ENCODE assay signal across 19 cellular contexts in the genomic region with DNA sequence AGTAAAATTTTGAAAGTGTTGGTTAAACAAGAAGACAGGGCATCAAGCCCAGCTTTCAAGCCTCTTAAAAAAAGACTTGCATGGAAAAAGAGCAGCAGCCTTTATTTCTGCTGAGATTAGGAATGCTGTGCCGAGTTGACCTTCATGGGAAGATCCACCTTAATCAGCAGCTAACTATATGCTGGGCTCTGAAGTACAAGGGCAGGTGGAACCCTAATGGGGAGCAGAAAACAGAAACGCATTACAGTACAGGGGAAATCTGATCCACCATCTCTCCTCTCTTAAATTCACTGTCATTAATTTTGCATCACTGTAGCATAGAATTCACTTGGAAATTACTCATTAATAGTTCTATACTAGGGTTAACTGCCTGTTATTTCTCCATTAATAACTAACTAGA.
A peak's percentile ranks its signal among the peaks of the same experiment; 100 is the strongest.
DNase-seq lines count a peak whose midpoint lies in the region; ATAC-seq and TF ChIP-seq lines count a peak whose summit lies in the region.
"Had no signal": no experiment of that assay in that cellular context is flagged by ENCODE, and none has a peak within 500 bp of the region (broad histone marks: within the 10 kb centered on the region; RNA-seq: fewer than 3 reads in every experiment).

No MANE protein-coding gene starts in this region.

- H3F3A ChIP-seq in PC-9 (ENCODE audit: insufficient read depth, low read depth) = peaks cover 91% of the 10 kb centered on the region

- intact Hi-C loops in HCT116 (cut with micrococcal nuclease) = no loop called here
- intact Hi-C loops in PC-9 (cut with micrococcal nuclease; ENCODE audit: unreplicated experiment) = loop anchor here (1.0 to 5.0 kb wide), 2 partner anchors 7 to 172 kb away; no protein-coding TSS in a partner anchor
- intact Hi-C loops in right cardiac atrium (cut with DNase I) = no loop called here

- TF ChIP-seq CTCF in HCT116 (IDR thresholded peaks at IDR 0.05 in 2 of 3, conservative IDR thresholded peaks at IDR 0.05 in 1 of 3; ENCODE audit: borderline replicate concordance in 1 of 3, insufficient read depth in 1 of 3, low read depth in 2 of 3, low read length in 2 of 3) (no peak), PC-9 (conservative IDR thresholded peaks at IDR 0.05) (no peak)

- CTCF ChIA-PET in HCT116 (lab: Charles Lee) (interaction anchor here (2.7 kb wide), 1 partner anchor 18 kb away, joined by 10 read pairs; no protein-coding TSS in a partner anchor), PC-9 (lab: Charles Lee) (interaction anchor here (1.2 kb wide), 1 partner anchor 179 kb away, joined by 4 read pairs; no protein-coding TSS in a partner anchor)

- RAD21 ChIA-PET in HCT116 (lab: Charles Lee; ENCODE audit: low non-redundant PET in 1 of 2, low total read pairs in 2 of 2, uncharacterized antibody in 2 of 2, unreplicated experiment in 2 of 2) = no interaction called here

- H3K9ac ChIP-seq in HCT116 (ENCODE audit: low read length) = no peak overlapping the region

- peaks cover 3 to 7% of the 10 kb centered on the region in 2 experiments; a peak in 2 of 4 replicates for H3K36me3 ChIP-seq in HCT116 (ENCODE audit: control insufficient read depth in 1 of 2, insufficient read depth in 2 of 2, low read length in 2 of 2)
- peaks cover 66% of the 10 kb centered on the region for H3K36me3 ChIP-seq in PC-9 (ENCODE audit: low read depth)

- no peak overlapping the region for H3K4me3 ChIP-seq in HCT116 (replicated peaks in 1 of 2; ENCODE audit: low read depth in 1 of 2, low read length in 2 of 2)
- H3K4me3 ChIP-seq in PC-9 = no peak overlapping the region
- no peak overlapping the region for H3K4me3 ChIP-seq in right cardiac atrium (ENCODE audit: low read length)

- POLR2A ChIA-PET in HCT116 (lab: Charles Lee) (no interaction called here), PC-9 (lab: Charles Lee; ENCODE audit: unreplicated experiment) (interaction anchor here (0.6 kb wide), 1 partner anchor 339 kb away, joined by 8 read pairs; no protein-coding TSS in a partner anchor)

- ATAC-seq in HCT116 = no peak
- ATAC-seq in right cardiac atrium = no peak
- ATAC-seq in HG03097 (IDR thresholded peaks at IDR 0.05; ENCODE audit: low FRiP score, unreplicated experiment) = no peak
- ATAC-seq: activated naive CD8-positive, alpha-beta T cell treated with anti-CD3 and anti-CD28 coated beads, Interleukin-2, amount 50 U/mL, for 24 hours; Panc1 had no signal

- peaks cover 33 to 34% of the 10 kb centered on the region in 2 experiments for H3K4me1 ChIP-seq in HCT116 (ENCODE audit: control insufficient read depth in 1 of 2, insufficient read depth in 2 of 2, low read length in 2 of 2)
- H3K4me1 ChIP-seq in PC-9 (replicated peaks; ENCODE audit: insufficient read depth) = peaks cover 63% of the 10 kb centered on the region
- peaks cover 20% of the 10 kb centered on the region for H3K4me1 ChIP-seq in right cardiac atrium (ENCODE audit: control insufficient read depth, insufficient read depth, low read length)

- BruUV-seq in HCT116 (replicated peaks; lab: Mats Ljungman, UMichigan) = no TSS peak
- no TSS peak for BruUV-seq in PC-9 (replicated peaks; lab: Mats Ljungman, UMichigan)

- DNase-seq in HCT116 (ENCODE audit: low read depth, low spot score) (no peak), PC-9 (no peak), right cardiac atrium (no peak), renal cortical epithelial cell (ENCODE audit: low read depth) (peak; percentile 69), RPMI8226 (no peak), Ammon's horn (ENCODE audit: low spot score) (no peak)
- DNase-seq in NK-92 treated with Interleukin-12 subunit alpha and Interleukin-12 subunit beta, amount 100 ng/mL, for 24 hours (lab: John Stamatoyannopoulos, UW) = no peak
- DNase-seq: activated CD4-positive, alpha-beta T cell treated with anti-CD3 and anti-CD28 coated beads for 48 hours; activated naive CD8-positive, alpha-beta T cell treated with anti-CD3 and anti-CD28 coated beads, Interleukin-2, amount 50 U/mL, for 24 hours; caudate nucleus; effector memory CD4-positive, alpha-beta T cell; HCEC 1CT; hypothalamus; KBM-7; midbrain; NCI-H1092; NCI-H748 treated with DMSO at 0.1 percent for 48 hours had no signal

- H4K20me1 ChIP-seq in HCT116 (ENCODE audit: insufficient read depth) = no peaks in the 10 kb centered on the region
- no peaks in the 10 kb centered on the region; the same call in 1 of the 2 replicates for H4K20me1 ChIP-seq in PC-9 (ENCODE audit: insufficient read depth)

- H3K27ac ChIP-seq in HCT116 (ENCODE audit: low read depth, low read length) (no peak overlapping the region), PC-9 (peak overlapping the region; percentile 86), right cardiac atrium (ENCODE audit: low read length) (peak overlapping the region; percentile 27)

- no peaks in the 10 kb centered on the region for H3K9me2 ChIP-seq in HCT116 (ENCODE audit: insufficient read depth)
- H3K9me2 ChIP-seq in PC-9 (ENCODE audit: insufficient read depth) = no peaks in the 10 kb centered on the region

- H3K27me3 ChIP-seq in HCT116 (ENCODE audit: insufficient read depth, low read length) (no peaks in the 10 kb centered on the region), PC-9 (ENCODE audit: insufficient read depth, low read depth) (no peaks in the 10 kb centered on the region), right cardiac atrium (ENCODE audit: control insufficient read depth, insufficient read depth) (no peaks in the 10 kb centered on the region)

- 70% methylated on average over 2 of the region's 2 CpGs for WGBS in right cardiac atrium

- H2AFZ ChIP-seq in HCT116 (ENCODE audit: low read depth, low read length, poor library complexity, severe bottlenecking) (no peak overlapping the region), PC-9 (no peak overlapping the region)

- no peak for TF ChIP-seq RAD21 in HCT116 (IDR thresholded peaks at IDR 0.05; ENCODE audit: low read depth)

- no peaks in the 10 kb centered on the region for H3K9me3 ChIP-seq in HCT116 (ENCODE audit: control insufficient read depth in 1 of 2, insufficient read depth in 1 of 2, low read depth in 1 of 2, low read length in 2 of 2)
- no peaks in the 10 kb centered on the region for H3K9me3 ChIP-seq in PC-9 (ENCODE audit: insufficient read depth, low read depth)
- no peaks in the 10 kb centered on the region for H3K9me3 ChIP-seq in right cardiac atrium (ENCODE audit: control insufficient read depth, low read length)

- TF ChIP-seq POLR2A in HCT116 (IDR thresholded peaks at IDR 0.05; ENCODE audit: borderline replicate concordance, extremely low read depth, insufficient read depth, insufficient read length) = no peak

- no peaks in the 10 kb centered on the region for H3K79me2 ChIP-seq in HCT116 (ENCODE audit: insufficient read depth, low read length)
- peaks cover 75% of the 10 kb centered on the region for H3K79me2 ChIP-seq in PC-9 (ENCODE audit: low read depth)

- H3K4me2 ChIP-seq in HCT116 (ENCODE audit: low read length) (peak overlapping the region; percentile 54; the same call in 1 of the 2 replicates), PC-9 (peak overlapping the region; percentile 43)

TF ChIP-seq in HCT116, 20 proteins besides CTCF, POLR2A, EP300 and RAD21 (continues in another document):
- TF ChIP-seq CBX3 (IDR thresholded peaks at IDR 0.05; ENCODE audit: low read depth) = no peak
- TF ChIP-seq, protein P1, sequence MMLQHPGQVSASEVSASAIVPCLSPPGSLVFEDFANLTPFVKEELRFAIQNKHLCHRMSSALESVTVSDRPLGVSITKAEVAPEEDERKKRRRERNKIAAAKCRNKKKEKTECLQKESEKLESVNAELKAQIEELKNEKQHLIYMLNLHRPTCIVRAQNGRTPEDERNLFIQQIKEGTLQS (IDR thresholded peaks at IDR 0.05) = no peak
- TF ChIP-seq ZFX (IDR thresholded peaks at IDR 0.05) = no peak
- no peak for TF ChIP-seq POLR2AphosphoS5 (IDR thresholded peaks at IDR 0.05; ENCODE audit: low read depth, low read length)
- no peak for TF ChIP-seq SRF (IDR thresholded peaks at IDR 0.05; ENCODE audit: low read depth)
- TF ChIP-seq ZNF274 (IDR thresholded peaks at IDR 0.05; ENCODE audit: low read depth, low read length) = no peak
- TF ChIP-seq EGR1 (IDR thresholded peaks at IDR 0.05; ENCODE audit: low read depth) = no peak
- no peak for TF ChIP-seq SIN3A (IDR thresholded peaks at IDR 0.05; ENCODE audit: low read depth)
- TF ChIP-seq EZH2 (IDR thresholded peaks at IDR 0.05) = no peak
- TF ChIP-seq EZH2phosphoT487 (IDR thresholded peaks at IDR 0.05; ENCODE audit: borderline replicate concordance) = no peak
- TF ChIP-seq, protein P2, sequence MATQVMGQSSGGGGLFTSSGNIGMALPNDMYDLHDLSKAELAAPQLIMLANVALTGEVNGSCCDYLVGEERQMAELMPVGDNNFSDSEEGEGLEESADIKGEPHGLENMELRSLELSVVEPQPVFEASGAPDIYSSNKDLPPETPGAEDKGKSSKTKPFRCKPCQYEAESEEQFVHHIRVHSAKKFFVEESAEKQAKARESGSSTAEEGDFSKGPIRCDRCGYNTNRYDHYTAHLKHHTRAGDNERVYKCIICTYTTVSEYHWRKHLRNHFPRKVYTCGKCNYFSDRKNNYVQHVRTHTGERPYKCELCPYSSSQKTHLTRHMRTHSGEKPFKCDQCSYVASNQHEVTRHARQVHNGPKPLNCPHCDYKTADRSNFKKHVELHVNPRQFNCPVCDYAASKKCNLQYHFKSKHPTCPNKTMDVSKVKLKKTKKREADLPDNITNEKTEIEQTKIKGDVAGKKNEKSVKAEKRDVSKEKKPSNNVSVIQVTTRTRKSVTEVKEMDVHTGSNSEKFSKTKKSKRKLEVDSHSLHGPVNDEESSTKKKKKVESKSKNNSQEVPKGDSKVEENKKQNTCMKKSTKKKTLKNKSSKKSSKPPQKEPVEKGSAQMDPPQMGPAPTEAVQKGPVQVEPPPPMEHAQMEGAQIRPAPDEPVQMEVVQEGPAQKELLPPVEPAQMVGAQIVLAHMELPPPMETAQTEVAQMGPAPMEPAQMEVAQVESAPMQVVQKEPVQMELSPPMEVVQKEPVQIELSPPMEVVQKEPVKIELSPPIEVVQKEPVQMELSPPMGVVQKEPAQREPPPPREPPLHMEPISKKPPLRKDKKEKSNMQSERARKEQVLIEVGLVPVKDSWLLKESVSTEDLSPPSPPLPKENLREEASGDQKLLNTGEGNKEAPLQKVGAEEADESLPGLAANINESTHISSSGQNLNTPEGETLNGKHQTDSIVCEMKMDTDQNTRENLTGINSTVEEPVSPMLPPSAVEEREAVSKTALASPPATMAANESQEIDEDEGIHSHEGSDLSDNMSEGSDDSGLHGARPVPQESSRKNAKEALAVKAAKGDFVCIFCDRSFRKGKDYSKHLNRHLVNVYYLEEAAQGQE (IDR thresholded peaks at IDR 0.05; ENCODE audit: low read depth) = no peak
- no peak for TF ChIP-seq ELF1 (IDR thresholded peaks at IDR 0.05; ENCODE audit: borderline replicate concordance, low read depth)
- no peak for TF ChIP-seq SP1 (IDR thresholded peaks at IDR 0.05; ENCODE audit: low read depth)
- TF ChIP-seq TCF7L2 (IDR thresholded peaks at IDR 0.05; ENCODE audit: borderline replicate concordance, extremely low read depth, insufficient read depth, insufficient read length) = no peak
